Comparison of ENCODE assay signal across 8 cellular contexts in the genomic region with DNA sequence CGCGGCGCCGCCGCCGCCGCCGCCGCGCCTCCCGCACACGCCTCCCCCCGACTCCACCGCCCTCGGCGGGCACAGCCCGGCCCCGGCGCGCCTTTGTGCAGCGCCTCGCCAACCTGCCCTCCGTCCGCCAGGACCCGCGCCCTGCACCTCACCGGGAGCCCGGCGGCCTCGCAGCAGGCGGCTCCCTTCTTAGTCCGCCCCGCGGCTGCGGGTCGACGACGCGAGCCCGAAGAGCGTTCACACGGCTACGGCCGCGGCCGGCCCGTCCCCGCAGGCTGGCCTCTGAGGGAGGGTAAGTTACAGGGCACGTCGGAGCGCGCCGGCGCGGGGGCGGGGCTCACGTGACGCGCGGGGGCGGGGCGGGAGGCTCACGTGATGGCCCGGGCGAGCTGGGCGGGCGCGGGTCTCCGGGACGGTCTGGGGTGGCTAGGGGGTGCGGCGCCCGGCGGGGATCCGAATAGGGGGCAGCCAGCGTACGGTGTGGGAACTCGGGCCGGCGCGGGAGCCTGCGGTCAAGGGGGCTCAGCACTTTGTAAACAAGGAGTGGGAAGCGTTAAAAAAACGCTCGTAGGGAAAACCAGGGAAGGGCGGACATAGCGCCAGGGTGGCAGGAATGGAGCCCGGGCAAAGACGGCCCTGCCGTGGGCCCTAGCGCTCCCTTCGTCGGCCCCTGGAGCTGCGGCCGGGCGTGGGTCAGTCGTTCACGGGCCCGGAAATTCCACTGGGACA. TPM values are rescaled to one million over a fixed set of nuclear protein-coding genes. Genes with fewer than 3 reads are reported as not detected.
DNase-seq lines count a peak whose midpoint lies in the region; ATAC-seq, FAIRE-seq and TF ChIP-seq lines count a peak whose summit lies in the region.

A gene with protein sequence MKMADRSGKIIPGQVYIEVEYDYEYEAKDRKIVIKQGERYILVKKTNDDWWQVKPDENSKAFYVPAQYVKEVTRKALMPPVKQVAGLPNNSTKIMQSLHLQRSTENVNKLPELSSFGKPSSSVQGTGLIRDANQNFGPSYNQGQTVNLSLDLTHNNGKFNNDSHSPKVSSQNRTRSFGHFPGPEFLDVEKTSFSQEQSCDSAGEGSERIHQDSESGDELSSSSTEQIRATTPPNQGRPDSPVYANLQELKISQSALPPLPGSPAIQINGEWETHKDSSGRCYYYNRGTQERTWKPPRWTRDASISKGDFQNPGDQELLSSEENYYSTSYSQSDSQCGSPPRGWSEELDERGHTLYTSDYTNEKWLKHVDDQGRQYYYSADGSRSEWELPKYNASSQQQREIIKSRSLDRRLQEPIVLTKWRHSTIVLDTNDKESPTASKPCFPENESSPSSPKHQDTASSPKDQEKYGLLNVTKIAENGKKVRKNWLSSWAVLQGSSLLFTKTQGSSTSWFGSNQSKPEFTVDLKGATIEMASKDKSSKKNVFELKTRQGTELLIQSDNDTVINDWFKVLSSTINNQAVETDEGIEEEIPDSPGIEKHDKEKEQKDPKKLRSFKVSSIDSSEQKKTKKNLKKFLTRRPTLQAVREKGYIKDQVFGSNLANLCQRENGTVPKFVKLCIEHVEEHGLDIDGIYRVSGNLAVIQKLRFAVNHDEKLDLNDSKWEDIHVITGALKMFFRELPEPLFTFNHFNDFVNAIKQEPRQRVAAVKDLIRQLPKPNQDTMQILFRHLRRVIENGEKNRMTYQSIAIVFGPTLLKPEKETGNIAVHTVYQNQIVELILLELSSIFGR (minus strand): TSS at position 301 of the 729 bp plus-strand sequence. CDS start 19,976 bp downstream, outside the sequence.

- DNase-seq in NCI-H2029 (lab: John Stamatoyannopoulos, UW) = peak; percentile 41
- DNase-seq in NCI-H2029 treated with DMSO at 0.1 percent for 48 hours (lab: John Stamatoyannopoulos, UW) = no peak
- peak; percentile 46 for DNase-seq in NCI-H146 treated with DMSO at 0.1 percent for 48 hours (lab: John Stamatoyannopoulos, UW; ENCODE audit: unreplicated experiment)
- peak; percentile 78 for DNase-seq in WERI-Rb-1
- peak; percentile 44 for DNase-seq in bronchial epithelial cell (ENCODE audit: low read depth)
- DNase-seq in iPS-NIHi7 (ENCODE audit: extremely low spot score) = peak; percentile 80
- DNase-seq in small intestine = peak; percentile 86

- FAIRE-seq in bronchial epithelial cell (lab: Jason Lieb, UNC) (no peak), small intestine (lab: Jason Lieb, UNC) (no peak)

- peaks cover 4 to 7% of the 10 kb centered on the region in 2 donors for H3K4me1 ChIP-seq in small intestine (ENCODE audit: control insufficient read depth in 2 of 2, insufficient read depth in 1 of 2, low read depth in 1 of 2, low read length in 1 of 2)

- H3K9me3 ChIP-seq in WERI-Rb-1 (ENCODE audit: severe bottlenecking) (no peaks in the 10 kb centered on the region), small intestine (ENCODE audit: control insufficient read depth, low read depth) (no peaks in the 10 kb centered on the region)

- H3K27me3 ChIP-seq in WERI-Rb-1 (ENCODE audit: insufficient read depth, low read depth, severe bottlenecking) (no peaks in the 10 kb centered on the region), bronchial epithelial cell (ENCODE audit: control insufficient read depth, insufficient read depth, low read length) (no peaks in the 10 kb centered on the region), small intestine (ENCODE audit: control insufficient read depth in 2 of 2, insufficient read depth in 2 of 2, low read length in 2 of 2) (no peaks in the 10 kb centered on the region)

- TF ChIP-seq CTCF in WERI-Rb-1 (IDR thresholded peaks at IDR 0.05; ENCODE audit: low read depth, low read length) = no peak
- no peak for TF ChIP-seq CTCF in bronchial epithelial cell (IDR thresholded peaks at IDR 0.05; ENCODE audit: insufficient read depth, low read length, severe bottlenecking)

- H3K27ac ChIP-seq in WERI-Rb-1 = peak within 1 kb of the TSS; percentile 88
- peak within 1 kb of the TSS; percentile 97 to 99 for H3K27ac ChIP-seq in small intestine (ENCODE audit: low read depth in 1 of 2, low read length in 1 of 2)

- H3K36me3 ChIP-seq in WERI-Rb-1 = no peaks in the 10 kb centered on the region
- H3K36me3 ChIP-seq in bronchial epithelial cell (ENCODE audit: control insufficient read depth, insufficient read depth, low read length) = no peaks in the 10 kb centered on the region
- H3K36me3 ChIP-seq in small intestine (ENCODE audit: control insufficient read depth in 2 of 2, insufficient read depth in 2 of 2, low read length in 2 of 2) = no peaks in the 10 kb centered on the region

- H3K4me3 ChIP-seq in WERI-Rb-1 (ENCODE audit: low read depth, low read length) (peak within 1 kb of the TSS; percentile 60), bronchial epithelial cell (ENCODE audit: low read depth, low read length) (peak within 1 kb of the TSS; percentile 84), small intestine (ENCODE audit: low read depth in 1 of 2, low read length in 2 of 2) (peak within 1 kb of the TSS; percentile 74 to 99)

- ATAC-seq in HG02798 (IDR thresholded peaks at IDR 0.05; ENCODE audit: poor library complexity, unreplicated experiment) = peak; percentile 83

- 0 to 1% (median 1%) methylated on average over 62 to 99 of the region's 99 CpGs for WGBS in small intestine, 3 donors

RNA-seq across cellular contexts. Expression of the gene that starts here (rescaled TPM):
- total RNA-seq in bronchial epithelial cell = 30.3 and 31.0 TPM in 2 replicates
- polyA plus RNA-seq in small intestine = 10 to 100 TPM; 15.9 to 34.0 (median 31.8) TPM
